29 cellular contexts compared by ENCODE assay signal in genomic region chr20:61543086-61543485, GRCh38.
"Had no signal": no experiment of that assay in that cellular context is flagged by ENCODE, and none has a peak within 500 bp of the region (broad histone marks: within the 10 kb centered on the region; RNA-seq: fewer than 3 reads in every experiment).

No MANE protein-coding gene starts in this region.

- H3K27ac ChIP-seq: ascending aorta, breast epithelium, cardiac muscle cell, coronary artery, dorsolateral prefrontal cortex had no signal

- H3K36me3 ChIP-seq: ascending aorta, breast epithelium, cardiac muscle cell had no signal

- H3K27ac Mint-ChIP-seq: activated CD4-positive, alpha-beta memory T cell treated with anti-CD3 and anti-CD28 coated beads, Interleukin-2, amount 10 ng/mL, durations not matched to agents 7 days and 5 days; activated CD4-positive, alpha-beta T cell treated with anti-CD3 and anti-CD28 coated beads for 36 hours; activated CD4-positive, alpha-beta T cell treated with anti-CD3 and anti-CD28 coated beads, Interleukin-2, amount 10 ng/mL, durations not matched to agents 24 days and 14 days; activated naive CD4-positive, alpha-beta T cell treated with anti-CD3 and anti-CD28 coated beads, Interleukin-2, amount 10 ng/mL, durations not matched to agents 7 days and 5 days; activated naive CD4-positive, alpha-beta T cell treated with anti-CD3 and anti-CD28 coated beads, Interleukin-2, amount 50 U/mL, for 72 hours; activated naive CD8-positive, alpha-beta T cell treated with anti-CD3 and anti-CD28 coated beads, Interleukin-2, amount 10 ng/mL, durations not matched to agents 7 days and 5 days; activated T-cell treated with anti-CD3 and anti-CD28 coated beads, Interleukin-2, amount 50 U/mL, for 24 hours; activated T-cell treated with anti-CD3 and anti-CD28 coated beads, Interleukin-2, amount 50 U/mL, for 72 hours; brain; dendritic cell treated with granulocyte-macrophage colony-stimulating factor and Interleukin-4, amounts not matched to agents 40 ng/mL and 50 ng/mL, for 4 days; endodermal cell had no signal

- H3K9me3 Mint-ChIP-seq: activated CD4-positive, alpha-beta T cell treated with anti-CD3 and anti-CD28 coated beads, Interleukin-2, amount 10 ng/mL, durations not matched to agents 24 days and 14 days; activated T-cell treated with anti-CD3 and anti-CD28 coated beads, Interleukin-2, amount 50 U/mL, for 24 hours; activated T-cell treated with anti-CD3 and anti-CD28 coated beads, Interleukin-2, amount 50 U/mL, for 72 hours; endodermal cell had no signal

- ATAC-seq: activated CD4-positive, alpha-beta T cell treated with anti-CD3 and anti-CD28 coated beads for 36 hours; activated naive CD4-positive, alpha-beta T cell treated with anti-CD3 and anti-CD28 coated beads, Interleukin-2, amount 50 U/mL, for 72 hours; activated T-cell treated with anti-CD3 and anti-CD28 coated beads, Interleukin-2, amount 50 U/mL, for 72 hours; esophagus mucosa had no signal

- H3K4me1 Mint-ChIP-seq: activated CD4-positive, alpha-beta memory T cell treated with anti-CD3 and anti-CD28 coated beads, Interleukin-2, amount 10 ng/mL, durations not matched to agents 7 days and 5 days; activated CD4-positive, alpha-beta T cell treated with anti-CD3 and anti-CD28 coated beads for 36 hours; activated CD4-positive, alpha-beta T cell treated with anti-CD3 and anti-CD28 coated beads, Interleukin-2, amount 10 ng/mL, durations not matched to agents 24 days and 14 days; activated naive CD4-positive, alpha-beta T cell treated with anti-CD3 and anti-CD28 coated beads, Interleukin-2, amount 10 ng/mL, durations not matched to agents 7 days and 5 days; activated naive CD8-positive, alpha-beta T cell treated with anti-CD3 and anti-CD28 coated beads, Interleukin-2, amount 10 ng/mL, durations not matched to agents 7 days and 5 days had no signal

- H3K27me3 Mint-ChIP-seq: activated CD4-positive, alpha-beta memory T cell treated with anti-CD3 and anti-CD28 coated beads, Interleukin-2, amount 10 ng/mL, durations not matched to agents 7 days and 5 days; activated CD4-positive, alpha-beta T cell treated with anti-CD3 and anti-CD28 coated beads for 36 hours; activated CD4-positive, alpha-beta T cell treated with anti-CD3 and anti-CD28 coated beads, Interleukin-2, amount 10 ng/mL, durations not matched to agents 24 days and 14 days; activated naive CD4-positive, alpha-beta T cell treated with anti-CD3 and anti-CD28 coated beads, Interleukin-2, amount 10 ng/mL, durations not matched to agents 7 days and 5 days; activated naive CD8-positive, alpha-beta T cell treated with anti-CD3 and anti-CD28 coated beads, Interleukin-2, amount 10 ng/mL, durations not matched to agents 7 days and 5 days; activated T-cell treated with anti-CD3 and anti-CD28 coated beads, Interleukin-2, amount 50 U/mL, for 24 hours; brain; dendritic cell treated with granulocyte-macrophage colony-stimulating factor and Interleukin-4, amounts not matched to agents 40 ng/mL and 50 ng/mL, for 4 days had no signal

- H3K4me1 ChIP-seq: ascending aorta, breast epithelium had no signal

- H3K4me3 ChIP-seq: ascending aorta, breast epithelium, cardiac muscle cell, coronary artery, dorsolateral prefrontal cortex had no signal

- H3K4me3 Mint-ChIP-seq: activated CD4-positive, alpha-beta memory T cell treated with anti-CD3 and anti-CD28 coated beads, Interleukin-2, amount 10 ng/mL, durations not matched to agents 7 days and 5 days; activated CD4-positive, alpha-beta T cell treated with anti-CD3 and anti-CD28 coated beads for 36 hours; activated CD4-positive, alpha-beta T cell treated with anti-CD3 and anti-CD28 coated beads, Interleukin-2, amount 10 ng/mL, durations not matched to agents 24 days and 14 days; activated naive CD4-positive, alpha-beta T cell treated with anti-CD3 and anti-CD28 coated beads, Interleukin-2, amount 10 ng/mL, durations not matched to agents 7 days and 5 days; activated naive CD8-positive, alpha-beta T cell treated with anti-CD3 and anti-CD28 coated beads, Interleukin-2, amount 10 ng/mL, durations not matched to agents 7 days and 5 days; activated T-cell treated with anti-CD3 and anti-CD28 coated beads, Interleukin-2, amount 50 U/mL, for 24 hours; activated T-cell treated with anti-CD3 and anti-CD28 coated beads, Interleukin-2, amount 50 U/mL, for 72 hours; brain; dendritic cell treated with granulocyte-macrophage colony-stimulating factor and Interleukin-4, amounts not matched to agents 40 ng/mL and 50 ng/mL, for 4 days; endodermal cell had no signal

- H3K9me3 ChIP-seq: ascending aorta, breast epithelium had no signal

- FAIRE-seq: frontal cortex had no signal

- H3K36me3 Mint-ChIP-seq: activated naive CD4-positive, alpha-beta T cell treated with anti-CD3 and anti-CD28 coated beads, Interleukin-2, amount 10 ng/mL, durations not matched to agents 7 days and 5 days; activated naive CD4-positive, alpha-beta T cell treated with anti-CD3 and anti-CD28 coated beads, Interleukin-2, amount 50 U/mL, for 72 hours; activated naive CD8-positive, alpha-beta T cell treated with anti-CD3 and anti-CD28 coated beads, Interleukin-2, amount 10 ng/mL, durations not matched to agents 7 days and 5 days had no signal

- DNase-seq: activated CD4-positive, alpha-beta memory T cell treated with anti-CD3 and anti-CD28 coated beads, Interleukin-2, amount 10 ng/mL, durations not matched to agents 7 days and 5 days; activated CD4-positive, alpha-beta T cell treated with anti-CD3 and anti-CD28 coated beads for 36 hours; activated CD4-positive, alpha-beta T cell treated with anti-CD3 and anti-CD28 coated beads, Interleukin-2, amount 10 ng/mL, durations not matched to agents 24 days and 14 days; activated CD4-positive, CD25-positive, alpha-beta regulatory T cell; activated CD4-positive, CD25-positive, alpha-beta regulatory T cell treated with anti-CD3 and anti-CD28 coated beads, Interleukin-2, amount 50 U/mL, for 72 hours; activated CD8-positive, alpha-beta memory T cell treated with anti-CD3 and anti-CD28 coated beads, Interleukin-2, amount 50 U/mL, for 48 hours; activated gamma-delta T cell; activated naive CD4-positive, alpha-beta T cell; activated naive CD4-positive, alpha-beta T cell treated with anti-CD3 and anti-CD28 coated beads, Interleukin-2, amount 10 ng/mL, durations not matched to agents 7 days and 5 days; activated naive CD8-positive, alpha-beta T cell treated with anti-CD3 and anti-CD28 coated beads, Interleukin-2, amount 10 ng/mL, durations not matched to agents 7 days and 5 days; activated T-cell treated with anti-CD3 and anti-CD28 coated beads for 4 hours; activated T-cell treated with anti-CD3 and anti-CD28 coated beads, Interleukin-2, amount 50 U/mL, for 24 hours; activated T-cell treated with anti-CD3 and anti-CD28 coated beads, Interleukin-2, amount 50 U/mL, for 72 hours; central memory CD4-positive, alpha-beta T cell; cerebellar nuclear complex; dorsolateral prefrontal cortex; effector memory CD4-positive, alpha-beta T cell; endodermal cell; foreskin fibroblast; T-helper 2 cell had no signal

- H3K27me3 ChIP-seq: ascending aorta, cardiac muscle cell, dorsolateral prefrontal cortex had no signal
